Comparison of ENCODE assay signal across 8 cellular contexts in genomic region chr16:20675488-20676267, GRCh38. TPM values are rescaled to one million over a fixed set of nuclear protein-coding genes. Genes with fewer than 3 reads are reported as not detected.
A peak's percentile ranks its signal among the peaks of the same experiment; 100 is the strongest.
DNase-seq lines count a peak whose midpoint lies in the region; ATAC-seq and TF ChIP-seq lines count a peak whose summit lies in the region.

No MANE protein-coding gene starts in this region.

- no peaks in the 10 kb centered on the region for H3K9me3 Mint-ChIP-seq in activated T-cell treated with anti-CD3 and anti-CD28 coated beads, Interleukin-2, amount 50 U/mL, for 24 hours

- no peaks in the 10 kb centered on the region for H3K27me3 ChIP-seq in right atrium auricular region

- H3K4me3 ChIP-seq in right atrium auricular region: peak overlapping the region; percentile 39 to 51

- H3K9me3 ChIP-seq in KOPT-K1 (ENCODE audit: insufficient read depth, low read length, poor library complexity, severe bottlenecking) (no peaks in the 10 kb centered on the region), right atrium auricular region (no peaks in the 10 kb centered on the region)

- DNase-seq in activated T-cell treated with anti-CD3 and anti-CD28 coated beads, Interleukin-2, amount 50 U/mL, for 24 hours: peak; percentile 47
- DNase-seq in right atrium auricular region (ENCODE audit: low spot score): no peak
- DNase-seq in renal cortical epithelial cell (ENCODE audit: low read depth): peak; percentile 78
- DNase-seq in DMS 273 treated with DMSO at 0.1 percent for 48 hours (lab: John Stamatoyannopoulos, UW): no peak
- DNase-seq in cerebellar nuclear complex (lab: John Stamatoyannopoulos, UW): no peak

- H3K27me3 Mint-ChIP-seq in activated T-cell treated with anti-CD3 and anti-CD28 coated beads, Interleukin-2, amount 50 U/mL, for 24 hours: no peaks in the 10 kb centered on the region

- no peak for TF ChIP-seq CTCF in right atrium auricular region (IDR thresholded peaks at IDR 0.05)

- H3K27ac ChIP-seq in KOPT-K1 (ENCODE audit: low read depth, low read length, poor library complexity, severe bottlenecking) (peak overlapping the region; percentile 39), right atrium auricular region (peak overlapping the region; percentile 25 to 62)

- peak overlapping the region; percentile 73 for H3K4me3 Mint-ChIP-seq in activated T-cell treated with anti-CD3 and anti-CD28 coated beads, Interleukin-2, amount 50 U/mL, for 24 hours

- H3K4me1 Mint-ChIP-seq in activated T-cell treated with anti-CD3 and anti-CD28 coated beads, Interleukin-2, amount 50 U/mL, for 24 hours (ENCODE audit: low read depth): peaks cover 39% of the 10 kb centered on the region

- peaks cover 0 to 24% of the 10 kb centered on the region in 2 donors for H3K4me1 ChIP-seq in right atrium auricular region

- H3K36me3 Mint-ChIP-seq in activated T-cell treated with anti-CD3 and anti-CD28 coated beads, Interleukin-2, amount 50 U/mL, for 24 hours (ENCODE audit: low read depth): no peaks in the 10 kb centered on the region

- H3K36me3 ChIP-seq in KOPT-K1 (ENCODE audit: insufficient read depth, low read length) (no peaks in the 10 kb centered on the region), right atrium auricular region (no peaks in the 10 kb centered on the region)

- peak overlapping the region; percentile 82 for H3K27ac Mint-ChIP-seq in activated T-cell treated with anti-CD3 and anti-CD28 coated beads, Interleukin-2, amount 50 U/mL, for 24 hours

- ATAC-seq in GM19351 (IDR thresholded peaks at IDR 0.05; ENCODE audit: unreplicated experiment) (peak; percentile 79), HG03108 (IDR thresholded peaks at IDR 0.05; ENCODE audit: unreplicated experiment) (no peak)

RNA-seq across cellular contexts. Expression of gene ACSM1, which starts 21.8 kb away (rescaled TPM):
- 1 to 10 TPM in 1 of 2 donors, under 1 TPM in 1; 0.71 to 1.5 TPM for total RNA-seq in right atrium auricular region
- total RNA-seq in renal cortical epithelial cell: 0.99 and 1.2 TPM in 2 replicates

Comparison
In these comparisons a context has a peak if more than half of its experiments do, and no peak if none do; other contexts are left out.
1. DNase-seq: peak in activated T-cell treated with anti-CD3 and anti-CD28 coated beads, Interleukin-2, amount 50 U/mL, for 24 hours (single experiment) and renal cortical epithelial cell (single experiment); none in right atrium auricular region (single experiment), DMS 273 treated with DMSO at 0.1 percent for 48 hours (single experiment) and cerebellar nuclear complex (0 of 2).